1 cellular context compared by ENCODE assay signal in genomic region chr1:28176492-28177470, GRCh38.
A peak's percentile ranks its signal among the peaks of the same experiment; 100 is the strongest.
TF ChIP-seq lines count a peak whose summit lies in the region.

TSS of gene PTAFR (minus strand) at chr1:28176690. CDS start at chr1:28151021, 25,669 bp downstream.

TF ChIP-seq in K562, 482 proteins besides CTCF, POLR2A, EP300 and RAD21 (continued from another document):
- TF ChIP-seq ZNF512 (tag; IDR thresholded peaks at IDR 0.05) = 0 out of 2 replicates have a peak, but pooled peaks have one; percentile 49
- TF ChIP-seq SMARCA4 (IDR thresholded peaks at IDR 0.05) = no peak
- no peak for TF ChIP-seq NR2F6 (CRISPR knock-in tag; IDR thresholded peaks at IDR 0.05)
